ENCODE assay signal across 8 cellular contexts in the genomic region with DNA sequence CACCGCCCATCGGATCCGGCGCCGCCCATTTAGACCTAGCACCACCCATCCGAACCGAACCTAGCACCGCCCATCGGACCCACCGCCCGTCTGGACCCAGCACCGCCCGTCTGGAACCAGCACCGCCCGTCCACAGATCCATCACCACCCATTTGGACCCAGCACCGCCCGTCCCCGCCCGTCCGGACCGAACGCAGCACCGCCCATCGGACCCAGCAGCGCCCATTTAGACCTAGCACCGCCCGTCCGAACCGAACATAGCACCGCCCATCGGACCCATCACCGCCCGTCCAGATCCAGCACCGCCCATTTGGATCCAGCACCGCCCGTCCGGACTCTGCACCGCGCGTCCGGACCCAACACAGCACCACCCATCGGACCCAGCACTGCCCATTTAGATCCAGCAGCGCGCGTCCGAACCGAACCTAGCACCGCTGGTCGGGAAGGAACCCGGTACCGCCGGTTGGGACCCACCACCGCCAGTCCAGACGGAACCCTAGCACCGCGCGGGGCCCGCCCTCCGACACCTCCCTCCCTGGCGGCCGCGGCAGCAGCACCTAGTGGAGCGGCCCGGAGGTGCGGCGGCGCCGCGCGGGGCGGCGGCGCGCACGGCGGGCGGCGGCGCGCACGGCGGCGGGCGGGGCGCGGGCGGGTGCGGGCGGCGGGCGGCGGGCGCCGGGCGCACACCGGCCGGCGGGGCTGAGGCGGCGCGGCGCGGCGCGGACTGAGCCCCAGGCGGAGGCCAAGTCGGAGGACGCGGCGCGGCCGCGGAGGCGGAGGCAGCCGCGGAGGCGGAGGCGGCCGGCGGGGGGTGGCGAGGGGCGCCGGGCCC. TPM values are rescaled to one million over a fixed set of nuclear protein-coding genes. Genes with fewer than 3 reads are reported as not detected.
DNase-seq lines count a peak whose midpoint lies in the region; ATAC-seq lines count a peak whose summit lies in the region.

A gene with protein sequence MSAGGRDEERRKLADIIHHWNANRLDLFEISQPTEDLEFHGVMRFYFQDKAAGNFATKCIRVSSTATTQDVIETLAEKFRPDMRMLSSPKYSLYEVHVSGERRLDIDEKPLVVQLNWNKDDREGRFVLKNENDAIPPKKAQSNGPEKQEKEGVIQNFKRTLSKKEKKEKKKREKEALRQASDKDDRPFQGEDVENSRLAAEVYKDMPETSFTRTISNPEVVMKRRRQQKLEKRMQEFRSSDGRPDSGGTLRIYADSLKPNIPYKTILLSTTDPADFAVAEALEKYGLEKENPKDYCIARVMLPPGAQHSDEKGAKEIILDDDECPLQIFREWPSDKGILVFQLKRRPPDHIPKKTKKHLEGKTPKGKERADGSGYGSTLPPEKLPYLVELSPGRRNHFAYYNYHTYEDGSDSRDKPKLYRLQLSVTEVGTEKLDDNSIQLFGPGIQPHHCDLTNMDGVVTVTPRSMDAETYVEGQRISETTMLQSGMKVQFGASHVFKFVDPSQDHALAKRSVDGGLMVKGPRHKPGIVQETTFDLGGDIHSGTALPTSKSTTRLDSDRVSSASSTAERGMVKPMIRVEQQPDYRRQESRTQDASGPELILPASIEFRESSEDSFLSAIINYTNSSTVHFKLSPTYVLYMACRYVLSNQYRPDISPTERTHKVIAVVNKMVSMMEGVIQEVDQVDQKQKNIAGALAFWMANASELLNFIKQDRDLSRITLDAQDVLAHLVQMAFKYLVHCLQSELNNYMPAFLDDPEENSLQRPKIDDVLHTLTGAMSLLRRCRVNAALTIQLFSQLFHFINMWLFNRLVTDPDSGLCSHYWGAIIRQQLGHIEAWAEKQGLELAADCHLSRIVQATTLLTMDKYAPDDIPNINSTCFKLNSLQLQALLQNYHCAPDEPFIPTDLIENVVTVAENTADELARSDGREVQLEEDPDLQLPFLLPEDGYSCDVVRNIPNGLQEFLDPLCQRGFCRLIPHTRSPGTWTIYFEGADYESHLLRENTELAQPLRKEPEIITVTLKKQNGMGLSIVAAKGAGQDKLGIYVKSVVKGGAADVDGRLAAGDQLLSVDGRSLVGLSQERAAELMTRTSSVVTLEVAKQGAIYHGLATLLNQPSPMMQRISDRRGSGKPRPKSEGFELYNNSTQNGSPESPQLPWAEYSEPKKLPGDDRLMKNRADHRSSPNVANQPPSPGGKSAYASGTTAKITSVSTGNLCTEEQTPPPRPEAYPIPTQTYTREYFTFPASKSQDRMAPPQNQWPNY (N-terminal part only) (plus strand): TSS at position 682 of the 832 bp plus-strand sequence. CDS start 222 bp downstream, outside the sequence.

- H3K4me1 Mint-ChIP-seq in T-helper 17 cell: peaks cover 37% of the 10 kb centered on the region

- H3K27me3 Mint-ChIP-seq in T-helper 17 cell: peaks cover 6% of the 10 kb centered on the region

- no peaks in the 10 kb centered on the region for H3K9me3 ChIP-seq in HUES6 (ENCODE audit: control insufficient read depth, insufficient read depth, low read depth, low read length)
- H3K9me3 ChIP-seq in T-helper 17 cell (ENCODE audit: control insufficient read depth, low read length, poor library complexity, severe bottlenecking): no peaks in the 10 kb centered on the region
- H3K9me3 ChIP-seq in right cardiac atrium (ENCODE audit: control insufficient read depth, low read length): no peaks in the 10 kb centered on the region

- DNase-seq in EL (peak; percentile 59), T-helper 17 cell (peak; percentile 61 to 67 (median 65)), anterior cingulate cortex (lab: John Stamatoyannopoulos, UW) (peak in 50 of 58 donors; percentile 41 to 88 (median 68)), right cardiac atrium (peak; percentile 84 to 93 (median 92)), putamen (ENCODE audit: low spot score) (peak; percentile 76), dedifferentiated amniotic fluid mesenchymal stem cell (ENCODE audit: extremely low spot score) (no peak)

- H3K36me3 ChIP-seq in HUES6 (ENCODE audit: control insufficient read depth, insufficient read depth, low read length): peaks cover 6% of the 10 kb centered on the region

- H3K4me1 ChIP-seq in HUES6 (ENCODE audit: control insufficient read depth, insufficient read depth, low read length): peaks cover 12% of the 10 kb centered on the region
- peaks cover 3% of the 10 kb centered on the region for H3K4me1 ChIP-seq in right cardiac atrium (ENCODE audit: control insufficient read depth, insufficient read depth, low read length)

- ATAC-seq in GM21515 (IDR thresholded peaks at IDR 0.05; ENCODE audit: unreplicated experiment): peak; percentile 73
- peak; percentile 89 for ATAC-seq in T-helper 17 cell
- ATAC-seq in right cardiac atrium: peak; percentile 92

- H3K27me3 ChIP-seq in HUES6 (ENCODE audit: control insufficient read depth, insufficient read depth, low read length) (no peaks in the 10 kb centered on the region), right cardiac atrium (ENCODE audit: control insufficient read depth, insufficient read depth) (no peaks in the 10 kb centered on the region)

- no peaks in the 10 kb centered on the region for H3K36me3 Mint-ChIP-seq in T-helper 17 cell (ENCODE audit: low read depth)

- intact Hi-C loops in right cardiac atrium (cut with DNase I): no loop called here

- peak within 1 kb of the TSS; percentile 89 for H3K9ac ChIP-seq in HUES6 (ENCODE audit: low read length)

- H3K4me3 Mint-ChIP-seq in T-helper 17 cell: peak within 1 kb of the TSS; percentile 92

- H3K27ac Mint-ChIP-seq in T-helper 17 cell: peak within 1 kb of the TSS; percentile 88

- H3K27ac ChIP-seq in HUES6 (ENCODE audit: low read depth, low read length) (peak within 1 kb of the TSS; percentile 61; the same call in 1 of the 2 replicates), right cardiac atrium (ENCODE audit: low read length) (peak within 1 kb of the TSS; percentile 85)

- WGBS in right cardiac atrium: under 1% methylated on average over 122 of the region's 123 CpGs

- H3K4me3 ChIP-seq in HUES6 (ENCODE audit: low read depth, low read length): peak within 1 kb of the TSS; percentile 99
- H3K4me3 ChIP-seq in right cardiac atrium (ENCODE audit: low read length): peak within 1 kb of the TSS; percentile 99

RNA-seq across cellular contexts. Expression of the gene that starts here (rescaled TPM):
- total RNA-seq in T-helper 17 cell (10 to 100 TPM; 56.5 to 83.9 TPM), right cardiac atrium (10 to 100 TPM; 45.3 to 58.0 (median 48.9) TPM)
- polyA plus RNA-seq in right cardiac atrium: 23.0 TPM
